In the genomic region with DNA sequence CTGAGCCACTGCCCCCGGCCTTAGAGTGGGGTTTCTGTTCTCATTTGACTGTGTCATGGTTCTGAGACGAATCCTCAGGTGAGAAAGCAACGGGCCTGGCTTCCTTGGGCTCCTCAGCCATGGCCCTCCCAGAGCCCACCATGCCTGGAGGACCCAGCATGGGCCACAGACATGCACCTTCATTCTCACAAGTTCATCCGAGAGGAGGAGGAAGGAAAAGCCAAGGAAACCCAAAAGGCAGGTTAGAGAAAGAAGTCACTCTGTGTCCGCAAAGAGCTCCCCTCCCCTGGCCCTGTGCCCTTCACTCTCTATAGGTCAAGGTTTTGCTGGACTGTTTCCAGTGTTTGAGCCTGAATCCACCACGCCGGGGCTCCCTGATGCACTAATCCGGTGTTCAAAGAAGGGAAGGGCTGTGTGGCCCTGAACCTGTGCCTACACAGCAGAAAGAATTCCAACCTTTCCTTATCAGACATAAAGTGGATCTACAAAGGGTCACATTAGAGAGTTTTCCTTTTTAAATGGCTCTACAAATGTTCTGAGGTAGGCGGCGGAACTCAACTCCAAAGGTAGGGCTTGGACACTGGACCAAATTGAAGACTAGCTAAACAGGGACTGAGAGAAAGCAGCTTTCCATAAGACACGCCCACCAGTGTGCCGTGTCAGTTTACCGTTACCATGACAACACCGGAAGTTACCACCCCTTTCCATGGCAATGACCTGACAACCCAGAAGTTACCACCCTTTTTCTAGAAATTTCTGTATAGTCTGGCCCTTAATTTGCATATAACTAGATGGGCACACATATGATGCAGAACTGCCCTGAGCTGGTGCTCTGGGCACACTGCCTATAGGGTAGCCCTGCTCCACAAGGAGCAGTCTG, we compare ENCODE assay signal across 1 cellular context.
A peak's percentile ranks its signal among the peaks of the same experiment; 100 is the strongest.
TF ChIP-seq lines count a peak whose summit lies in the region.

No MANE protein-coding gene starts in this region.

TF ChIP-seq in HepG2, 621 proteins besides CTCF, POLR2A, EP300 and RAD21 (continued from another document and continues in another):
- TF ChIP-seq LRRFIP1 (CRISPR knock-in tag; conservative IDR thresholded peaks at IDR 0.05) (no peak; the same call in 1 of the 2 replicates), ZBTB3 (CRISPR knock-in tag; IDR thresholded peaks at IDR 0.05; ENCODE audit: borderline replicate concordance, low read depth) (peak; percentile 34; the same call in 1 of the 2 replicates), MTERF4 (CRISPR knock-in tag; IDR thresholded peaks at IDR 0.05) (peak; percentile 61; the same call in 1 of the 2 replicates), SRF (IDR thresholded peaks at IDR 0.05; ENCODE audit: low read depth, low read length) (0 out of 2 replicates have a peak, but pooled peaks have one; percentile 15), ZNF616 (CRISPR knock-in tag; IDR thresholded peaks at IDR 0.05; ENCODE audit: low read depth) (no peak), ZNF503 (CRISPR knock-in tag; IDR thresholded peaks at IDR 0.05) (peak; percentile 73; the same call in 1 of the 2 replicates), ZSCAN21 (CRISPR knock-in tag; IDR thresholded peaks at IDR 0.05; ENCODE audit: borderline replicate concordance) (peak; percentile 45; the same call in 1 of the 2 replicates), SOX6 (IDR thresholded peaks at IDR 0.05) (no peak), SOX6 (CRISPR knock-in tag; IDR thresholded peaks at IDR 0.05) (peak; percentile 89), MEIS1 (CRISPR knock-in tag; IDR thresholded peaks at IDR 0.05; ENCODE audit: borderline replicate concordance) (peak; percentile 55), SP2 (CRISPR knock-in tag; IDR thresholded peaks at IDR 0.05) (peak; percentile 55; the same call in 1 of the 2 replicates), ZSCAN9 (CRISPR knock-in tag; IDR thresholded peaks at IDR 0.05; ENCODE audit: borderline replicate concordance) (peak; percentile 68; the same call in 1 of the 2 replicates), PITX1 (CRISPR knock-in tag; IDR thresholded peaks at IDR 0.05) (peak; percentile 97), ELF4 (CRISPR knock-in tag; IDR thresholded peaks at IDR 0.05; ENCODE audit: borderline replicate concordance) (no peak), ZNF761 (CRISPR knock-in tag; conservative IDR thresholded peaks at IDR 0.05) (peak; percentile 85; the same call in 1 of the 2 replicates), TGIF2 (CRISPR knock-in tag; IDR thresholded peaks at IDR 0.05) (peak; percentile 51; the same call in 1 of the 2 replicates), BORCS8-MEF2B (CRISPR knock-in tag; IDR thresholded peaks at IDR 0.05) (no peak; the same call in 1 of the 2 replicates), KDM5A (IDR thresholded peaks at IDR 0.05; ENCODE audit: borderline replicate concordance, low read length) (no peak), ZNF33B (CRISPR knock-in tag; IDR thresholded peaks at IDR 0.05) (peak; percentile 83), ZNF792 (CRISPR knock-in tag; IDR thresholded peaks at IDR 0.05) (peak; percentile 57; the same call in 1 of the 2 replicates), ZNF746 (CRISPR knock-in tag; IDR thresholded peaks at IDR 0.05) (no peak), ERF (CRISPR knock-in tag; IDR thresholded peaks at IDR 0.05) (peak; percentile 85), ZNF563 (CRISPR knock-in tag; IDR thresholded peaks at IDR 0.05) (peak; percentile 68), RFX3 (CRISPR knock-in tag; IDR thresholded peaks at IDR 0.05) (peak; percentile 95), KDM2A (CRISPR knock-in tag; IDR thresholded peaks at IDR 0.05; ENCODE audit: borderline replicate concordance, low read depth) (peak; percentile 53), ZNF230 (CRISPR knock-in tag; IDR thresholded peaks at IDR 0.05) (peak; percentile 61; the same call in 1 of the 2 replicates), PAF1 (CRISPR knock-in tag; IDR thresholded peaks at IDR 0.05) (peak; percentile 40; the same call in 1 of the 2 replicates), KDM5B (CRISPR knock-in tag; IDR thresholded peaks at IDR 0.05; ENCODE audit: borderline replicate concordance) (peak; percentile 65; the same call in 1 of the 2 replicates), ZNF275 (CRISPR knock-in tag; IDR thresholded peaks at IDR 0.05; ENCODE audit: borderline replicate concordance) (no peak), JUN (CRISPR knock-in tag; IDR thresholded peaks at IDR 0.05) (peak; percentile 74), IKZF4 (CRISPR knock-in tag; IDR thresholded peaks at IDR 0.05; ENCODE audit: borderline replicate concordance, low read depth, not compliant biosample characterization) (peak; percentile 65), ZSCAN22 (CRISPR knock-in tag; IDR thresholded peaks at IDR 0.05) (peak; percentile 68; the same call in 1 of the 2 replicates), MTF1 (CRISPR knock-in tag; IDR thresholded peaks at IDR 0.05) (no peak), GLI4 (CRISPR knock-in tag; IDR thresholded peaks at IDR 0.05; ENCODE audit: borderline replicate concordance) (peak; percentile 90; the same call in 1 of the 2 replicates), CBX5 (CRISPR knock-in tag; IDR thresholded peaks at IDR 0.05; ENCODE audit: borderline replicate concordance) (peak; percentile 27; the same call in 1 of the 2 replicates), RFX1 (IDR thresholded peaks at IDR 0.05) (peak; percentile 93), AKAP8 (CRISPR knock-in tag; IDR thresholded peaks at IDR 0.05) (peak; percentile 50; the same call in 1 of the 2 replicates), KAT7 (CRISPR knock-in tag; IDR thresholded peaks at IDR 0.05; ENCODE audit: borderline replicate concordance) (peak; percentile 54; the same call in 1 of the 2 replicates), ZNF713 (CRISPR knock-in tag; IDR thresholded peaks at IDR 0.05) (0 out of 2 replicates have a peak, but pooled peaks have one; percentile 54), TCF7L2 (IDR thresholded peaks at IDR 0.05; ENCODE audit: low read depth, low read length) (no peak), TEAD3 (CRISPR knock-in tag; optimal IDR thresholded peaks at IDR 0.05; ENCODE audit: borderline replicate concordance) (peak; percentile 69)
- TF ChIP-seq, protein P1, sequence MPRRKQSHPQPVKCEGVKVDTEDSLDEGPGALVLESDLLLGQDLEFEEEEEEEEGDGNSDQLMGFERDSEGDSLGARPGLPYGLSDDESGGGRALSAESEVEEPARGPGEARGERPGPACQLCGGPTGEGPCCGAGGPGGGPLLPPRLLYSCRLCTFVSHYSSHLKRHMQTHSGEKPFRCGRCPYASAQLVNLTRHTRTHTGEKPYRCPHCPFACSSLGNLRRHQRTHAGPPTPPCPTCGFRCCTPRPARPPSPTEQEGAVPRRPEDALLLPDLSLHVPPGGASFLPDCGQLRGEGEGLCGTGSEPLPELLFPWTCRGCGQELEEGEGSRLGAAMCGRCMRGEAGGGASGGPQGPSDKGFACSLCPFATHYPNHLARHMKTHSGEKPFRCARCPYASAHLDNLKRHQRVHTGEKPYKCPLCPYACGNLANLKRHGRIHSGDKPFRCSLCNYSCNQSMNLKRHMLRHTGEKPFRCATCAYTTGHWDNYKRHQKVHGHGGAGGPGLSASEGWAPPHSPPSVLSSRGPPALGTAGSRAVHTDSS (CRISPR knock-in tag; conservative IDR thresholded peaks at IDR 0.05) = no peak
- TF ChIP-seq, protein P2, sequence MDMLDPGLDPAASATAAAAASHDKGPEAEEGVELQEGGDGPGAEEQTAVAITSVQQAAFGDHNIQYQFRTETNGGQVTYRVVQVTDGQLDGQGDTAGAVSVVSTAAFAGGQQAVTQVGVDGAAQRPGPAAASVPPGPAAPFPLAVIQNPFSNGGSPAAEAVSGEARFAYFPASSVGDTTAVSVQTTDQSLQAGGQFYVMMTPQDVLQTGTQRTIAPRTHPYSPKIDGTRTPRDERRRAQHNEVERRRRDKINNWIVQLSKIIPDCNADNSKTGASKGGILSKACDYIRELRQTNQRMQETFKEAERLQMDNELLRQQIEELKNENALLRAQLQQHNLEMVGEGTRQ (IDR thresholded peaks at IDR 0.05; ENCODE audit: low read depth, low read length) = no peak
- TF ChIP-seq, protein P2 (CRISPR knock-in tag; IDR thresholded peaks at IDR 0.05; ENCODE audit: borderline replicate concordance) = no peak
- TF ChIP-seq, protein P3, sequence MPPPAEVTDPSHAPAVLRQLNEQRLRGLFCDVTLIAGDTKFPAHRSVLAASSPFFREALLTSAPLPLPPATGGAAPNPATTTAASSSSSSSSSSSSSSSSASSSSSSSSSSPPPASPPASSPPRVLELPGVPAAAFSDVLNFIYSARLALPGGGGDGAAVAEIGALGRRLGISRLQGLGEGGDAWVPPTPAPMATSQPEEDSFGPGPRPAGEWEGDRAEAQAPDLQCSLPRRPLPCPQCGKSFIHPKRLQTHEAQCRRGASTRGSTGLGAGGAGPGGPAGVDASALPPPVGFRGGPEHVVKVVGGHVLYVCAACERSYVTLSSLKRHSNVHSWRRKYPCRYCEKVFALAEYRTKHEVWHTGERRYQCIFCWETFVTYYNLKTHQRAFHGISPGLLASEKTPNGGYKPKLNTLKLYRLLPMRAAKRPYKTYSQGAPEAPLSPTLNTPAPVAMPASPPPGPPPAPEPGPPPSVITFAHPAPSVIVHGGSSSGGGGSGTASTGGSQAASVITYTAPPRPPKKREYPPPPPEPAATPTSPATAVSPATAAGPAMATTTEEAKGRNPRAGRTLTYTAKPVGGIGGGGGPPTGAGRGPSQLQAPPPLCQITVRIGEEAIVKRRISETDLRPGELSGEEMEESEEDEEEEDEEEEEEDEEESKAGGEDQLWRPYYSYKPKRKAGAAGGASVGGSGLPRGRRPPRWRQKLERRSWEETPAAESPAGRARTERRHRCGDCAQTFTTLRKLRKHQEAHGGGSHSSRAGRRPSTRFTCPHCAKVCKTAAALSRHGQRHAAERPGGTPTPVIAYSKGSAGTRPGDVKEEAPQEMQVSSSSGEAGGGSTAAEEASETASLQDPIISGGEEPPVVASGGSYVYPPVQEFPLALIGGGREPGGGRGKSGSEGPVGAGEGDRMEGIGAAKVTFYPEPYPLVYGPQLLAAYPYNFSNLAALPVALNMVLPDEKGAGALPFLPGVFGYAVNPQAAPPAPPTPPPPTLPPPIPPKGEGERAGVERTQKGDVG (CRISPR knock-in tag; IDR thresholded peaks at IDR 0.05; ENCODE audit: borderline replicate concordance) = peak; percentile 63; the same call in 1 of the 2 replicates
- TF ChIP-seq, protein P4, sequence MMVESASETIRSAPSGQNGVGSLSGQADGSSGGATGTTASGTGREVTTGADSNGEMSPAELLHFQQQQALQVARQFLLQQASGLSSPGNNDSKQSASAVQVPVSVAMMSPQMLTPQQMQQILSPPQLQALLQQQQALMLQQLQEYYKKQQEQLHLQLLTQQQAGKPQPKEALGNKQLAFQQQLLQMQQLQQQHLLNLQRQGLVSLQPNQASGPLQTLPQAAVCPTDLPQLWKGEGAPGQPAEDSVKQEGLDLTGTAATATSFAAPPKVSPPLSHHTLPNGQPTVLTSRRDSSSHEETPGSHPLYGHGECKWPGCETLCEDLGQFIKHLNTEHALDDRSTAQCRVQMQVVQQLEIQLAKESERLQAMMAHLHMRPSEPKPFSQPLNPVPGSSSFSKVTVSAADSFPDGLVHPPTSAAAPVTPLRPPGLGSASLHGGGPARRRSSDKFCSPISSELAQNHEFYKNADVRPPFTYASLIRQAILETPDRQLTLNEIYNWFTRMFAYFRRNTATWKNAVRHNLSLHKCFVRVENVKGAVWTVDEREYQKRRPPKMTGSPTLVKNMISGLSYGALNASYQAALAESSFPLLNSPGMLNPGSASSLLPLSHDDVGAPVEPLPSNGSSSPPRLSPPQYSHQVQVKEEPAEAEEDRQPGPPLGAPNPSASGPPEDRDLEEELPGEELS (CRISPR knock-in tag; IDR thresholded peaks at IDR 0.05) = peak; percentile 68
